Comparison of ENCODE assay signal across 18 cellular contexts in the genomic region with DNA sequence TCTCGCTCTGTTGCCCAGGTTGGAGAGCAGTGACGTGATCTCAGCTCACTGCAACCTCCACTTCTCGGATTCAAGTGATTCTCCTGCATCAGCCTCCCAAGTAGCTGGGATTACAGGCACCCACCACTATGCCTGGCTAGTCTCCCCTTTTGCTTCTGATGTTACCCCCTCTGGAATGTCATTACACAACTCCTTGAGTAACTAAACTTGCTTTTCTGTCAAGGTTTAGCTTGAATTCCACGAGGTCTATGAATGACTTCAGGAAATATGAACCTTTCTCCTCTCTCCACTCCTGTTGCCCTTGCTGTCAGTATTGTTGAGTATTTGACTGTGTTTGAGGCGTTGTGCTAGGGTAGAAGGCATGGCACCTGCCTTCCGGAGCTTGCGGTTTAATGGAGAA. TPM values are rescaled to one million over a fixed set of nuclear protein-coding genes. Genes with fewer than 3 reads are reported as not detected.
DNase-seq lines count a peak whose midpoint lies in the region; ATAC-seq and TF ChIP-seq lines count a peak whose summit lies in the region.
"Had no signal": no experiment of that assay in that cellular context is flagged by ENCODE, and none has a peak within 500 bp of the region (broad histone marks: within the 10 kb centered on the region; RNA-seq: fewer than 3 reads in every experiment).

No MANE protein-coding gene starts in this region.

- H3K4me3 Mint-ChIP-seq in stimulated activated naive CD8-positive, alpha-beta T cell treated with anti-CD3 and anti-CD28 coated beads, Interleukin-15, Interleukin-2, amounts not matched to agents 100 ng/mL and 50 ng/mL, for 24 hours = no peak overlapping the region
- H3K4me3 Mint-ChIP-seq in natural killer cell (no peak overlapping the region), Calu3 (ENCODE audit: low read depth, unreplicated experiment) (no peak overlapping the region)

- no peaks in the 10 kb centered on the region for H3K27me3 Mint-ChIP-seq in stimulated activated naive CD8-positive, alpha-beta T cell treated with anti-CD3 and anti-CD28 coated beads, Interleukin-15, Interleukin-2, amounts not matched to agents 100 ng/mL and 50 ng/mL, for 24 hours
- H3K27me3 Mint-ChIP-seq in natural killer cell (ENCODE audit: low read depth in 2 of 2) (no peaks in the 10 kb centered on the region), Calu3 (ENCODE audit: unreplicated experiment) (peaks cover 59% of the 10 kb centered on the region)

- BruUV-seq in Calu3 (replicated peaks; lab: Mats Ljungman, UMichigan) = no TSS peak

- intact Hi-C loops in natural killer cell (cut with micrococcal nuclease) (no loop called here), Calu3 (cut with micrococcal nuclease; ENCODE audit: unreplicated experiment) (no loop called here)

- H3K9me3 Mint-ChIP-seq in stimulated activated naive CD8-positive, alpha-beta T cell treated with anti-CD3 and anti-CD28 coated beads, Interleukin-15, Interleukin-2, amounts not matched to agents 100 ng/mL and 50 ng/mL, for 24 hours = no peaks in the 10 kb centered on the region
- H3K9me3 Mint-ChIP-seq in natural killer cell (no peaks in the 10 kb centered on the region), Calu3 (ENCODE audit: low read depth, unreplicated experiment) (no peaks in the 10 kb centered on the region)

- peaks cover 6% of the 10 kb centered on the region for H3K36me3 Mint-ChIP-seq in stimulated activated naive CD8-positive, alpha-beta T cell treated with anti-CD3 and anti-CD28 coated beads, Interleukin-15, Interleukin-2, amounts not matched to agents 100 ng/mL and 50 ng/mL, for 24 hours (ENCODE audit: low read depth)
- H3K36me3 Mint-ChIP-seq in natural killer cell (no peaks in the 10 kb centered on the region), Calu3 (ENCODE audit: insufficient read depth, unreplicated experiment) (no peaks in the 10 kb centered on the region)

- no peaks in the 10 kb centered on the region for H3K4me1 Mint-ChIP-seq in stimulated activated naive CD8-positive, alpha-beta T cell treated with anti-CD3 and anti-CD28 coated beads, Interleukin-15, Interleukin-2, amounts not matched to agents 100 ng/mL and 50 ng/mL, for 24 hours (ENCODE audit: low read depth)
- H3K4me1 Mint-ChIP-seq in natural killer cell (peaks cover 37 to 47% of the 10 kb centered on the region in 2 donors), Calu3 (ENCODE audit: low read depth, unreplicated experiment) (no peaks in the 10 kb centered on the region)

- no peak for DNase-seq in stimulated activated naive CD8-positive, alpha-beta T cell treated with anti-CD3 and anti-CD28 coated beads, Interleukin-15, Interleukin-2, amounts not matched to agents 100 U/mL and 50 U/mL, for 24 hours
- peak; percentile 63 for DNase-seq in amniotic epithelial cell (ENCODE audit: low read depth)
- no peak for DNase-seq in natural killer cell
- no peak for DNase-seq in Calu3
- no peak for DNase-seq in NCI-H226
- DNase-seq: Karpas-422; NCI-H1092; NCI-H1436; NCI-H187; NCI-H2171 treated with DMSO at 0.1 percent for 48 hours; NCI-H446; NCI-H524 treated with DMSO at 0.1 percent for 48 hours; NCI-H774; NK-92 treated with Interleukin-12 subunit alpha and Interleukin-12 subunit beta, amount 100 ng/mL, for 24 hours; PC-3; SK-N-SH had no signal

- no peak for TF ChIP-seq CTCF in natural killer cell (IDR thresholded peaks at IDR 0.05)
- no peak for TF ChIP-seq CTCF in Calu3 (IDR thresholded peaks at IDR 0.05; ENCODE audit: unreplicated experiment)

- peak overlapping the region; percentile 26 for H3K27ac Mint-ChIP-seq in stimulated activated naive CD8-positive, alpha-beta T cell treated with anti-CD3 and anti-CD28 coated beads, Interleukin-15, Interleukin-2, amounts not matched to agents 100 ng/mL and 50 ng/mL, for 24 hours
- H3K27ac Mint-ChIP-seq in natural killer cell (peak overlapping the region; percentile 80 to 86), Calu3 (ENCODE audit: unreplicated experiment) (no peak overlapping the region)

- no peak for ATAC-seq in stimulated activated naive CD8-positive, alpha-beta T cell treated with anti-CD3 and anti-CD28 coated beads, Interleukin-15, Interleukin-2, amounts not matched to agents 100 U/mL and 50 U/mL, for 24 hours
- no peak for ATAC-seq in natural killer cell
- ATAC-seq in GM21367 (IDR thresholded peaks at IDR 0.05; ENCODE audit: unreplicated experiment) = no peak
- ATAC-seq: PC-3 had no signal

- CTCF ChIA-PET in Calu3 (lab: Charles Lee) = interaction anchor here (0.6 kb wide), 1 partner anchor 1113 kb away, joined by 3 read pairs; no protein-coding TSS in a partner anchor

RNA-seq across cellular contexts. Expression of a gene that starts 16.8 kb away (rescaled TPM):
- total RNA-seq in natural killer cell (10 to 100 TPM; 84.3 to 96.5 (median 92.7) TPM), Calu3 (2022) (164 and 166 TPM in 2 replicates)
